ENCODE assay signal across 14 cellular contexts in the genomic region with DNA sequence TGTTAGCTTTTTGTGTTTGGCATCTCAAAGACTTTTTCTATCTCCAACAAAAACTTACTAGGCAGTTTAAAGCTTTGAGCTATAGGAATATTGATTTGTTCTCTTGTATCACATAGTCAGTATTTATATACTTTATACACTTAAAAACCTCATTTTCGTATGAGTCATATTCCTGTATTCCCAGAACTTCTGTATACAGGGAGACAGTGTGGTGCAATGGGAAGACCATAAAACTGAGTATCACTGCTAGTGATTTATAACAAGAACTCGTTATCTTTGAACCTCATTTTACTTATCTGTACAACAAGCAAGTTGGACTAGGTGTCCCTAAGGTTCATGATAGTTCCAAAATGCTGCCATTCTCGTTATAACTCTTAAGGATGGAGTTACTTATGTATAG.
"Had no signal": no experiment of that assay in that cellular context is flagged by ENCODE, and none has a peak within 500 bp of the region (broad histone marks: within the 10 kb centered on the region; RNA-seq: fewer than 3 reads in every experiment).

No MANE protein-coding gene starts in this region.

- H3K4me1 ChIP-seq: ascending aorta had no signal

- FAIRE-seq: pancreas had no signal

- DNase-seq: activated CD4-positive, alpha-beta T cell treated with anti-CD3 and anti-CD28 coated beads for 1 hour; activated CD4-positive, alpha-beta T cell treated with anti-CD3 and anti-CD28 coated beads, Interleukin-2, amount 50 U/mL, for 4 hours; islet precursor cell; naive thymus-derived CD8-positive, alpha-beta T cell; pancreas; stimulated activated naive B cell treated with anti-CD40 and anti-IgM and Interleukin-4, amounts not matched to agents 10 μg/mL and 1 μg/mL and 100 μg/mL, for 72 hours; substantia nigra; T-helper 1 cell; upper lobe of left lung had no signal

- H3K27me3 Mint-ChIP-seq: memory B cell; naive thymus-derived CD8-positive, alpha-beta T cell; stimulated activated naive B cell treated with anti-CD40 and anti-IgM and Interleukin-4, amounts not matched to agents 10 μg/mL and 1 μg/mL and 100 μg/mL, for 72 hours had no signal

- H3K27ac ChIP-seq: ascending aorta, epithelial cell of prostate, pancreas, upper lobe of left lung, VCaP had no signal

- ATAC-seq: naive thymus-derived CD8-positive, alpha-beta T cell; pancreas; SK-N-SH treated with all-trans-retinoic acid at 6 μM for 48 hours; stimulated activated naive B cell treated with anti-CD40 and anti-IgM and Interleukin-4, amounts not matched to agents 10 μg/mL and 1 μg/mL and 100 μg/mL, for 72 hours had no signal

- H3K9me3 Mint-ChIP-seq: memory B cell; naive thymus-derived CD8-positive, alpha-beta T cell; stimulated activated naive B cell treated with anti-CD40 and anti-IgM and Interleukin-4, amounts not matched to agents 10 μg/mL and 1 μg/mL and 100 μg/mL, for 72 hours had no signal

- H3K9me3 ChIP-seq: ascending aorta, pancreas, upper lobe of left lung had no signal

- H3K27ac Mint-ChIP-seq: stimulated activated naive B cell treated with anti-CD40 and anti-IgM and Interleukin-4, amounts not matched to agents 10 μg/mL and 1 μg/mL and 100 μg/mL, for 72 hours had no signal

- H3K4me3 ChIP-seq: ascending aorta, pancreas, upper lobe of left lung had no signal

- H3K4me3 Mint-ChIP-seq: memory B cell; naive thymus-derived CD8-positive, alpha-beta T cell; stimulated activated naive B cell treated with anti-CD40 and anti-IgM and Interleukin-4, amounts not matched to agents 10 μg/mL and 1 μg/mL and 100 μg/mL, for 72 hours had no signal

- H3K27me3 ChIP-seq: ascending aorta, pancreas, upper lobe of left lung had no signal
